Comparison of ENCODE assay signal across 8 cellular contexts in genomic region chr15:90071220-90071807, GRCh38. TPM values are rescaled to one million over a fixed set of nuclear protein-coding genes. Genes with fewer than 3 reads are reported as not detected.
A peak's percentile ranks its signal among the peaks of the same experiment; 100 is the strongest.
DNase-seq lines count a peak whose midpoint lies in the region; ATAC-seq and TF ChIP-seq lines count a peak whose summit lies in the region.

No MANE protein-coding gene starts in this region.

- H3K27ac Mint-ChIP-seq in natural killer cell, result peak overlapping the region in 1 of 2 donors; percentile 27

- peaks cover 4 to 15% of the 10 kb centered on the region in 2 donors for H3K4me1 Mint-ChIP-seq in natural killer cell

- H4K20me1 ChIP-seq in OCI-LY3 (ENCODE audit: insufficient read depth, low read length), result no peaks in the 10 kb centered on the region

- H3K4me1 ChIP-seq in OCI-LY3 (ENCODE audit: low read length), result peaks cover 22% of the 10 kb centered on the region

- peak; percentile 68 for ATAC-seq in HG03460 (IDR thresholded peaks at IDR 0.05; ENCODE audit: unreplicated experiment)
- ATAC-seq in natural killer cell, result peak; percentile 93 to 99 (median 98)
- ATAC-seq in HG03139 (IDR thresholded peaks at IDR 0.05; ENCODE audit: unreplicated experiment), result no peak

- intact Hi-C loops in natural killer cell (cut with micrococcal nuclease), result loop anchor here (1.0 to 5.0 kb wide), 6 partner anchors 34 to 329 kb away; partner anchors contain the start of gene ARPIN

- H3K36me3 Mint-ChIP-seq in natural killer cell, result no peaks in the 10 kb centered on the region

- H3K79me2 ChIP-seq in OCI-LY3 (ENCODE audit: low read length), result peaks cover 55% of the 10 kb centered on the region

- no peak overlapping the region for H3K4me2 ChIP-seq in OCI-LY3 (ENCODE audit: low read length)

- H3K4me3 Mint-ChIP-seq in natural killer cell, result no peak overlapping the region

- H3K27ac ChIP-seq in OCI-LY3 (ENCODE audit: low read length), result peak overlapping the region; percentile 52

- H3K9me3 ChIP-seq in OCI-LY3 (ENCODE audit: insufficient read depth, low read length), result no peaks in the 10 kb centered on the region

- H2AFZ ChIP-seq in OCI-LY3 (ENCODE audit: low read depth, low read length), result no peak overlapping the region

- H3K27me3 Mint-ChIP-seq in natural killer cell (ENCODE audit: low read depth in 2 of 2), result no peaks in the 10 kb centered on the region

- no peak overlapping the region for H3K9ac ChIP-seq in OCI-LY3 (ENCODE audit: low read length)

- peaks cover 69% of the 10 kb centered on the region for H3K36me3 ChIP-seq in OCI-LY3 (replicated peaks; ENCODE audit: low read depth, low read length)

- TF ChIP-seq CTCF in GM12864 (IDR thresholded peaks at IDR 0.05; ENCODE audit: low read depth, low read length, missing control alignments) (peak; percentile 74), OCI-LY3 (IDR thresholded peaks at IDR 0.05; ENCODE audit: low read depth, low read length) (peak; percentile 91), epithelial cell of proximal tubule (conservative IDR thresholded peaks at IDR 0.05; ENCODE audit: low read depth, low read length) (peak; percentile 87), natural killer cell (IDR thresholded peaks at IDR 0.05) (peak; percentile 83)

- no peak overlapping the region for H3K4me3 ChIP-seq in GM12864 (ENCODE audit: low read depth, low read length)
- H3K4me3 ChIP-seq in OCI-LY3 (ENCODE audit: low read length), result no peak overlapping the region
- H3K4me3 ChIP-seq in epithelial cell of proximal tubule (ENCODE audit: low read depth, low read length), result no peak overlapping the region

- DNase-seq in GM12864 (ENCODE audit: low read depth), result no peak
- DNase-seq in activated CD8-positive, alpha-beta memory T cell treated with anti-CD3 and anti-CD28 coated beads, Interleukin-2, amount 50 U/mL, for 48 hours, result peak; percentile 79
- no peak for DNase-seq in epithelial cell of proximal tubule (ENCODE audit: low read depth)
- DNase-seq in natural killer cell, result peak; percentile 74
- peak; percentile 66 for DNase-seq in stimulated activated naive CD4-positive, alpha-beta T cell treated with Interleukin-2 at 50 U/mL for 16 hours (lab: John Stamatoyannopoulos, UW)

- no peaks in the 10 kb centered on the region for H3K9me3 Mint-ChIP-seq in natural killer cell

- H3K27me3 ChIP-seq in OCI-LY3 (ENCODE audit: low read depth, low read length), result no peaks in the 10 kb centered on the region

RNA-seq across cellular contexts. Expression of gene IDH2, which starts 31.0 kb away (rescaled TPM):
- total RNA-seq in epithelial cell of proximal tubule (134 and 170 TPM in 2 replicates), natural killer cell (10 to 100 TPM; 72.3 to 91.5 (median 81.0) TPM)

Comparison
In these comparisons a context has a peak if more than half of its experiments do, and no peak if none do; other contexts are left out.
1. DNase-seq: peak in activated CD8-positive, alpha-beta memory T cell treated with anti-CD3 and anti-CD28 coated beads, Interleukin-2, amount 50 U/mL, for 48 hours (single experiment), natural killer cell (single experiment) and stimulated activated naive CD4-positive, alpha-beta T cell treated with Interleukin-2 at 50 U/mL for 16 hours (single experiment); none in GM12864 (single experiment) and epithelial cell of proximal tubule (single experiment).
2. Peak in every context shown above with its lines, with median percentiles within 50 percentile points of each other: CTCF ChIP-seq.